25 cellular contexts compared by ENCODE assay signal in the genomic region with DNA sequence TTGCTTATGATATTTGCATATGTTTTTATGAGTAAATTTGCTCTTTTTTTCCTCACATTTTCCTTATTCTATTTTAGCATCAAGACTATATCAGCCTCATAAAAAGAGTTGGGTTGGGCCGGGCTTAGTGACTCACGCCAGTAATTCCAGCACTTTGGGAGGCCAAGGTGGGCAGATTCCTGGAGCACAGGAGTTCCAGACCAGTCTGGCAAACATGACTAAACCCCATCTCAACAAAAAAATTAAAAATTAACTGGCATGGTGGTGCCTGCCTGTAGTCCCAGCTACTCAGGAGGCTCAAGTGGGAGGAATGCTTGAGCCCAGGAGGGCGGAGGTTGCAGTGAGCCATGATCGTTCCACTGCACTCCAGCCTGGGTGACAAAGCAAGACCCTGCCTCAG.
"Had no signal": no experiment of that assay in that cellular context is flagged by ENCODE, and none has a peak within 500 bp of the region (broad histone marks: within the 10 kb centered on the region; RNA-seq: fewer than 3 reads in every experiment).

No MANE protein-coding gene starts in this region.

- H3K9me3 ChIP-seq: gastrocnemius medialis, neutrophil, pancreas, right atrium auricular region, sigmoid colon, stomach, thyroid gland had no signal

- H3K27me3 ChIP-seq: dorsolateral prefrontal cortex, gastrocnemius medialis, neutrophil, pancreas, right atrium auricular region, sigmoid colon, stomach, thyroid gland had no signal

- H3K27ac ChIP-seq: dorsolateral prefrontal cortex, gastrocnemius medialis, neutrophil, pancreas, right atrium auricular region, sigmoid colon, stomach, thyroid gland had no signal

- H3K4me1 ChIP-seq: gastrocnemius medialis, right atrium auricular region, sigmoid colon, stomach, thyroid gland had no signal

- ATAC-seq: esophagus mucosa; gastrocnemius medialis; left lobe of liver; natural killer cell treated with Interleukin-12 subunit alpha and Interleukin-12 subunit beta and Interleukin-15 and Interleukin-18, amount 100 ng/mL, for 72 hours; pancreas; stimulated activated effector memory CD8-positive, alpha-beta T cell treated with anti-CD3 and anti-CD28 coated beads, Interleukin-12 subunit alpha, Interleukin-12 subunit beta, amount 100 ng/mL, for 72 hours had no signal

- FAIRE-seq: islet of Langerhans had no signal

- DNase-seq: cerebellar nuclear complex; dorsolateral prefrontal cortex; effector CD4-positive, alpha-beta T cell; foreskin fibroblast; gastrocnemius medialis; head of caudate nucleus; hippocampal formation; kidney glomerular epithelial cell; naive B cell; pancreas; sigmoid colon; stimulated activated CD4-positive, alpha-beta T cell treated with anti-CD3 and anti-CD28 coated beads, Interleukin-2, amount 100 ng/mL, for 24 hours; stimulated activated CD4-positive, alpha-beta T cell treated with anti-CD3 and anti-CD28 coated beads, Interleukin-4, amount 100 ng/mL, for 24 hours; stimulated activated naive CD4-positive, alpha-beta T cell treated with Interleukin-2 at 50 U/mL for 16 hours; stomach; thyroid gland; trophoblast cell had no signal

- H3K36me3 ChIP-seq: gastrocnemius medialis, neutrophil, pancreas, right atrium auricular region, sigmoid colon, stomach, thyroid gland had no signal

- H3K4me3 ChIP-seq: dorsolateral prefrontal cortex, gastrocnemius medialis, lung, pancreas, right atrium auricular region, sigmoid colon, stomach, thyroid gland had no signal
